Comparison of ENCODE assay signal across 1 cellular context in genomic region chr2:64120008-64120407, GRCh38.
TF ChIP-seq lines count a peak whose summit lies in the region.

No MANE protein-coding gene starts in this region.

TF ChIP-seq in GM23338, 12 proteins besides CTCF, POLR2A, EP300 and RAD21 (continued from another document):
- TF ChIP-seq ZNF462 (CRISPR knock-in tag; IDR thresholded peaks at IDR 0.05) (no peak), POLR2AphosphoS5 (IDR thresholded peaks at IDR 0.05; ENCODE audit: low read depth) (no peak), JUNB (IDR thresholded peaks at IDR 0.05; ENCODE audit: unreplicated experiment) (no peak), EZH2 (IDR thresholded peaks at IDR 0.05; ENCODE audit: low read depth, unreplicated experiment) (no peak), NANOG (IDR thresholded peaks at IDR 0.05; ENCODE audit: borderline replicate concordance) (no peak), CREB1 (CRISPR knock-in tag; IDR thresholded peaks at IDR 0.05; ENCODE audit: low read depth) (no peak)
